ENCODE assay signal across 13 cellular contexts in the genomic region with DNA sequence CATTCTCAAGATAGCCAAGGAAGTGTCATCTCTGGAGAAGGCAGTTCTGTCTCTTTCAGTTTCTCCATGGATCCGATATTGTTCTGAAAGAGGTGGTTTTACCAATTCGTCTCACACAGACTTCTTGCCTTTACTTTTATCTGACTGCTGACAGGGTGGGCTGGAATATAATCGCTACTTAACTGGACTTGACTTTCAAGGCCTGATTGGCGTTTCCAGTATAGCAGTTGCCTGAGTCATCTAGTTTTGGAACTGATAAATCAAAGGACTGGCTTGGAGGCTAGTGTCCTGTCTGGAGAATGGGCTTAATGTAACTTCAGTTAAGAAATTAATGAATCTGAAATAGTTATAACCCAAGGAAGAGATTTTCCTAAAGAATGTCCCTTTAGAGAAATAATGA. TPM values are rescaled to one million over a fixed set of nuclear protein-coding genes. Genes with fewer than 3 reads are reported as not detected.
DNase-seq lines count a peak whose midpoint lies in the region; ATAC-seq, FAIRE-seq and TF ChIP-seq lines count a peak whose summit lies in the region.
"Had no signal": no experiment of that assay in that cellular context is flagged by ENCODE, and none has a peak within 500 bp of the region (broad histone marks: within the 10 kb centered on the region; RNA-seq: fewer than 3 reads in every experiment).

No MANE protein-coding gene starts in this region.

- peaks cover 85% of the 10 kb centered on the region for H3K79me2 ChIP-seq in endothelial cell of umbilical vein (ENCODE audit: control insufficient read depth, insufficient read depth, low read length)

- H3K4me1 Mint-ChIP-seq in activated CD4-positive, alpha-beta T cell treated with anti-CD3 and anti-CD28 coated beads, Interleukin-2, amount 10 ng/mL, durations not matched to agents 7 days and 5 days = peaks cover 96% of the 10 kb centered on the region
- peaks cover 99% of the 10 kb centered on the region for H3K4me1 Mint-ChIP-seq in stimulated activated naive CD8-positive, alpha-beta T cell treated with anti-CD3 and anti-CD28 coated beads, Interleukin-15, Interleukin-2, amounts not matched to agents 100 ng/mL and 50 ng/mL, for 24 hours (ENCODE audit: low read depth)

- H3K27me3 ChIP-seq in Peyer's patch = no peaks in the 10 kb centered on the region
- no peaks in the 10 kb centered on the region for H3K27me3 ChIP-seq in endothelial cell of umbilical vein (ENCODE audit: control insufficient read depth in 2 of 2, insufficient read depth in 2 of 2, low read length in 2 of 2)
- H3K27me3 ChIP-seq: body of pancreas, right atrium auricular region had no signal

- dilution Hi-C loops in endothelial cell of umbilical vein (cut with MboI; ENCODE audit: extremely low pct_ligation_motif_present, low sequenced_read_pairs) = no loop called here

- no peaks in the 10 kb centered on the region for H3K27me3 Mint-ChIP-seq in activated CD4-positive, alpha-beta T cell treated with anti-CD3 and anti-CD28 coated beads, Interleukin-2, amount 10 ng/mL, durations not matched to agents 7 days and 5 days
- no peaks in the 10 kb centered on the region for H3K27me3 Mint-ChIP-seq in stimulated activated naive CD8-positive, alpha-beta T cell treated with anti-CD3 and anti-CD28 coated beads, Interleukin-15, Interleukin-2, amounts not matched to agents 100 ng/mL and 50 ng/mL, for 24 hours
- H3K27me3 Mint-ChIP-seq: type B pancreatic cell had no signal

- peak overlapping the region; percentile 49 for H3K4me2 ChIP-seq in endothelial cell of umbilical vein (ENCODE audit: insufficient read depth, low read length)

- H4K20me1 ChIP-seq in endothelial cell of umbilical vein (replicated peaks; ENCODE audit: control insufficient read depth, extremely low read depth, insufficient read depth, low read length) = no peaks in the 10 kb centered on the region

- TF ChIP-seq POLR2A in Peyer's patch (IDR thresholded peaks at IDR 0.05) = no peak
- TF ChIP-seq POLR2A in endothelial cell of umbilical vein (IDR thresholded peaks at IDR 0.05; ENCODE audit: low read depth, low read length) = no peak

- no peak for DNase-seq in activated CD4-positive, alpha-beta T cell treated with anti-CD3 and anti-CD28 coated beads, Interleukin-2, amount 10 ng/mL, durations not matched to agents 7 days and 5 days
- DNase-seq in activated CD4-positive, alpha-beta T cell treated with anti-CD3 and anti-CD28 coated beads, Interleukin-2, amount 50 U/mL, for 48 hours = no peak
- no peak for DNase-seq in Peyer's patch
- peak; percentile 57 for DNase-seq in endothelial cell of umbilical vein (ENCODE audit: low read depth, low spot score)
- DNase-seq in NCI-H1417 treated with DMSO at 0.1 percent for 48 hours (lab: John Stamatoyannopoulos, UW) = no peak
- DNase-seq in SHP77 treated with DMSO at 0.1 percent for 48 hours (lab: John Stamatoyannopoulos, UW) = no peak
- DNase-seq: SW 1271 had no signal

- H3K4me3 ChIP-seq in Peyer's patch (no peak overlapping the region), endothelial cell of umbilical vein (replicated peaks in 1 of 3; ENCODE audit: insufficient read depth in 1 of 3, low read depth in 1 of 3, low read length in 3 of 3) (no peak overlapping the region)
- H3K4me3 ChIP-seq: body of pancreas, HAP-1, right atrium auricular region had no signal

- POLR2A ChIA-PET in activated CD4-positive, alpha-beta T cell treated with anti-CD3 and anti-CD28 coated beads, Interleukin-2, amount 10 ng/mL, durations not matched to agents 7 days and 5 days (lab: Charles Lee) = no interaction called here
- POLR2A ChIA-PET in endothelial cell of umbilical vein (lab: Charles Lee) = no interaction called here

- no peak for FAIRE-seq in endothelial cell of umbilical vein (lab: Jason Lieb, UNC)

- no peaks in the 10 kb centered on the region for H3K9me3 ChIP-seq in Peyer's patch
- no peaks in the 10 kb centered on the region for H3K9me3 ChIP-seq in endothelial cell of umbilical vein (replicated peaks; ENCODE audit: control insufficient read depth, insufficient read depth, low read length)
- H3K9me3 ChIP-seq: body of pancreas, HAP-1, right atrium auricular region had no signal

- H3K36me3 ChIP-seq in Peyer's patch (no peaks in the 10 kb centered on the region), endothelial cell of umbilical vein (ENCODE audit: control insufficient read depth in 2 of 2, extremely low read depth in 1 of 2, insufficient read depth in 2 of 2, low read length in 2 of 2) (no peaks in the 10 kb centered on the region)
- H3K36me3 ChIP-seq: HAP-1, right atrium auricular region had no signal

- H3K9ac ChIP-seq in endothelial cell of umbilical vein (replicated peaks; ENCODE audit: extremely low read depth, insufficient read depth, low read length) = no peak overlapping the region

- TF ChIP-seq CTCF in Peyer's patch (IDR thresholded peaks at IDR 0.05) (no peak), endothelial cell of umbilical vein (IDR thresholded peaks at IDR 0.05; ENCODE audit: extremely low read depth in 1 of 2, insufficient read depth in 1 of 2, low read depth in 1 of 2, low read length in 2 of 2) (no peak)

- H3K4me3 Mint-ChIP-seq in activated CD4-positive, alpha-beta T cell treated with anti-CD3 and anti-CD28 coated beads, Interleukin-2, amount 10 ng/mL, durations not matched to agents 7 days and 5 days = peak overlapping the region; percentile 68
- H3K4me3 Mint-ChIP-seq in stimulated activated naive CD8-positive, alpha-beta T cell treated with anti-CD3 and anti-CD28 coated beads, Interleukin-15, Interleukin-2, amounts not matched to agents 100 ng/mL and 50 ng/mL, for 24 hours = peak overlapping the region; percentile 89
- H3K4me3 Mint-ChIP-seq: type B pancreatic cell had no signal

- ATAC-seq in GM21447 (IDR thresholded peaks at IDR 0.05; ENCODE audit: unreplicated experiment) = no peak
- ATAC-seq: body of pancreas had no signal

- no peaks in the 10 kb centered on the region for H3K9me3 Mint-ChIP-seq in activated CD4-positive, alpha-beta T cell treated with anti-CD3 and anti-CD28 coated beads, Interleukin-2, amount 10 ng/mL, durations not matched to agents 7 days and 5 days
- no peaks in the 10 kb centered on the region for H3K9me3 Mint-ChIP-seq in stimulated activated naive CD8-positive, alpha-beta T cell treated with anti-CD3 and anti-CD28 coated beads, Interleukin-15, Interleukin-2, amounts not matched to agents 100 ng/mL and 50 ng/mL, for 24 hours
- H3K9me3 Mint-ChIP-seq: type B pancreatic cell had no signal

- CTCF ChIA-PET in activated CD4-positive, alpha-beta T cell treated with anti-CD3 and anti-CD28 coated beads, Interleukin-2, amount 10 ng/mL, durations not matched to agents 7 days and 5 days (lab: Charles Lee) = interaction anchor here (0.6 to 1.4 kb wide), 2 partner anchors 18 to 246 kb away, joined by 3 to 5 read pairs; no protein-coding TSS in a partner anchor
- CTCF ChIA-PET in endothelial cell of umbilical vein (lab: Charles Lee) = interaction anchor here (1.9 to 3.0 kb wide), 2 partner anchors 9 to 12 kb away, joined by 5 to 17 read pairs; no protein-coding TSS in a partner anchor

- H3K36me3 Mint-ChIP-seq in activated CD4-positive, alpha-beta T cell treated with anti-CD3 and anti-CD28 coated beads, Interleukin-2, amount 10 ng/mL, durations not matched to agents 7 days and 5 days (ENCODE audit: low read depth) = peaks cover 69% of the 10 kb centered on the region
- H3K36me3 Mint-ChIP-seq in stimulated activated naive CD8-positive, alpha-beta T cell treated with anti-CD3 and anti-CD28 coated beads, Interleukin-15, Interleukin-2, amounts not matched to agents 100 ng/mL and 50 ng/mL, for 24 hours (ENCODE audit: low read depth) = peaks cover 58% of the 10 kb centered on the region

- peak overlapping the region; percentile 86 for H3K27ac Mint-ChIP-seq in activated CD4-positive, alpha-beta T cell treated with anti-CD3 and anti-CD28 coated beads, Interleukin-2, amount 10 ng/mL, durations not matched to agents 7 days and 5 days
- peak overlapping the region; percentile 99 for H3K27ac Mint-ChIP-seq in stimulated activated naive CD8-positive, alpha-beta T cell treated with anti-CD3 and anti-CD28 coated beads, Interleukin-15, Interleukin-2, amounts not matched to agents 100 ng/mL and 50 ng/mL, for 24 hours
- H3K27ac Mint-ChIP-seq: type B pancreatic cell had no signal

- no TSS peak for BruUV-seq in endothelial cell of umbilical vein (replicated peaks; lab: Mats Ljungman, UMichigan)

- no peak overlapping the region for H2AFZ ChIP-seq in endothelial cell of umbilical vein (ENCODE audit: low read depth, low read length)

- intact Hi-C loops in endothelial cell of umbilical vein (cut with micrococcal nuclease) = no loop called here

- H3K4me1 ChIP-seq in Peyer's patch (peaks cover 0 to 5% (median 0%) of the 10 kb centered on the region in 4 donors), endothelial cell of umbilical vein (ENCODE audit: control insufficient read depth, extremely low read depth, insufficient read depth, low read length) (peaks cover 81% of the 10 kb centered on the region)
- H3K4me1 ChIP-seq: body of pancreas, HAP-1 had no signal

- no peaks in the 10 kb centered on the region for H3K9me1 ChIP-seq in endothelial cell of umbilical vein (replicated peaks; ENCODE audit: control insufficient read depth, extremely low read depth, insufficient read depth, low read length)

- H3K27ac ChIP-seq in Peyer's patch = peak overlapping the region; percentile 32 to 72 (median 62)
- H3K27ac ChIP-seq in endothelial cell of umbilical vein (ENCODE audit: insufficient read depth, low read depth, low read length) = peak overlapping the region; percentile 31

TF ChIP-seq in endothelial cell of umbilical vein, 7 proteins besides CTCF, POLR2A, EP300 and RAD21 (continues in another document):
- TF ChIP-seq EZH2 (IDR thresholded peaks at IDR 0.05; ENCODE audit: borderline replicate concordance, low read depth, low read length, severe bottlenecking) = no peak
- no peak for TF ChIP-seq JUN (IDR thresholded peaks at IDR 0.05; ENCODE audit: borderline replicate concordance, insufficient read depth, insufficient read length, low read depth)
- no peak for TF ChIP-seq POLR2AphosphoS5 (IDR thresholded peaks at IDR 0.05; ENCODE audit: insufficient read depth, low read depth, low read length)
- TF ChIP-seq FOS (IDR thresholded peaks at IDR 0.05; ENCODE audit: borderline replicate concordance, insufficient read depth, low read length) = no peak
- no peak for TF ChIP-seq GATA2 (IDR thresholded peaks at IDR 0.05; ENCODE audit: insufficient read depth, insufficient read length, low read depth, low read length)

RNA-seq across cellular contexts. Expression of gene PRKCH, which starts 21.6 kb away (rescaled TPM):
- 100 to 1,000 TPM; 244 to 293 TPM for total RNA-seq in activated CD4-positive, alpha-beta T cell treated with anti-CD3 and anti-CD28 coated beads, Interleukin-2, amount 10 ng/mL, durations not matched to agents 7 days and 5 days
- total RNA-seq in Peyer's patch (10 to 100 TPM; 32.5 to 64.2 (median 53.0) TPM), endothelial cell of umbilical vein (101 and 103 TPM in 2 replicates)
- 97.7 and 100 TPM in 2 replicates for polyA plus RNA-seq in endothelial cell of umbilical vein
- 113 and 120 TPM in 2 replicates for polyA plus RNA-seq in endothelial cell of umbilical vein (2011; cell fraction: cytosol; rRNA removed)
- polyA plus RNA-seq in endothelial cell of umbilical vein (2011; cell fraction: nucleus; rRNA removed) = 105 and 108 TPM in 2 replicates
- polyA plus RNA-seq in endothelial cell of umbilical vein (2012) = 54.4 and 93.2 TPM in 2 replicates
- polyA minus RNA-seq in endothelial cell of umbilical vein = 323 and 360 TPM in 2 replicates
- polyA minus RNA-seq in endothelial cell of umbilical vein (2011; cell fraction: cytosol; rRNA and poly(A)+ RNA removed) = 1.2 TPM
- 293 and 389 TPM in 2 replicates for polyA minus RNA-seq in endothelial cell of umbilical vein (2011; cell fraction: nucleus; rRNA and poly(A)+ RNA removed)
